Comparison of ENCODE assay signal across 1 cellular context in genomic region chr12:112304411-112304810, GRCh38.
TF ChIP-seq lines count a peak whose summit lies in the region.

No MANE protein-coding gene starts in this region.

TF ChIP-seq in SK-N-SH treated with all-trans-retinoic acid at 6 μM for 48 hours, 23 proteins besides CTCF, POLR2A, EP300 and RAD21 (continued from another document):
- TF ChIP-seq TOX (CRISPR knock-in tag; IDR thresholded peaks at IDR 0.05; ENCODE audit: borderline replicate concordance) (no peak), ARNTL (CRISPR knock-in tag; IDR thresholded peaks at IDR 0.05; ENCODE audit: borderline replicate concordance, low read depth) (no peak), CSDC2 (CRISPR knock-in tag; IDR thresholded peaks at IDR 0.05) (no peak), RARB (CRISPR knock-in tag; IDR thresholded peaks at IDR 0.05) (no peak), OSR1 (CRISPR knock-in tag; IDR thresholded peaks at IDR 0.05) (no peak), ZC3H10 (CRISPR knock-in tag; IDR thresholded peaks at IDR 0.05) (no peak)
